Comparison of ENCODE assay signal across 8 cellular contexts in genomic region chr2:223944166-223944703, GRCh38. TPM values are rescaled to one million over a fixed set of nuclear protein-coding genes. Genes with fewer than 3 reads are reported as not detected.
DNase-seq lines count a peak whose midpoint lies in the region; ATAC-seq and TF ChIP-seq lines count a peak whose summit lies in the region.

No MANE protein-coding gene starts in this region.

- ATAC-seq in GM21825 (IDR thresholded peaks at IDR 0.05; ENCODE audit: unreplicated experiment) (peak; percentile 24), left lobe of liver (peak; percentile 70), GM18858 (IDR thresholded peaks at IDR 0.05; ENCODE audit: unreplicated experiment) (no peak)
- ATAC-seq in stimulated activated naive CD8-positive, alpha-beta T cell treated with anti-CD3 and anti-CD28 coated beads, Interleukin-15, Interleukin-2, amounts not matched to agents 100 U/mL and 50 U/mL, for 24 hours = no peak

- intact Hi-C loops in colonic mucosa (cut with DNase I) = no loop called here

- peaks cover 14 to 27% (median 20%) of the 10 kb centered on the region in 11 experiments for H3K9me3 ChIP-seq in BLaER1 treated with 17β-estradiol and CSF1 and Interleukin-3, amounts not matched to agents 10 nM and 100 nM (replicated peaks in 1 of 11)
- no peaks in the 10 kb centered on the region for H3K9me3 ChIP-seq in colonic mucosa

- no peaks in the 10 kb centered on the region for H3K27me3 ChIP-seq in BLaER1 treated with 17β-estradiol and CSF1 and Interleukin-3, amounts not matched to agents 10 nM and 100 nM
- no peaks in the 10 kb centered on the region for H3K27me3 ChIP-seq in colonic mucosa

- H4K20me1 ChIP-seq in BLaER1 treated with 17β-estradiol and CSF1 and Interleukin-3, amounts not matched to agents 10 nM and 100 nM = peaks cover 0 to 27% (median 16%) of the 10 kb centered on the region in 11 experiments; a peak in 15 of 22 replicates

- H3K36me3 ChIP-seq in BLaER1 treated with 17β-estradiol and CSF1 and Interleukin-3, amounts not matched to agents 10 nM and 100 nM = peaks cover 10 to 28% (median 13%) of the 10 kb centered on the region in 11 experiments; a peak in 17 of 22 replicates
- H3K36me3 ChIP-seq in colonic mucosa = no peaks in the 10 kb centered on the region

- H3K4me3 ChIP-seq in BLaER1 treated with 17β-estradiol and CSF1 and Interleukin-3, amounts not matched to agents 10 nM and 100 nM = peak overlapping the region; percentile 91 to 100 (median 98)
- peak overlapping the region; percentile 72 for H3K4me3 ChIP-seq in colonic mucosa

- DNase-seq in SW480 (ENCODE audit: low spot score) = peak; percentile 33
- DNase-seq in colonic mucosa = peak; percentile 60
- DNase-seq in left lobe of liver (ENCODE audit: low spot score) = peak; percentile 67
- DNase-seq in stimulated activated naive CD8-positive, alpha-beta T cell treated with anti-CD3 and anti-CD28 coated beads, Interleukin-15, Interleukin-2, amounts not matched to agents 100 U/mL and 50 U/mL, for 24 hours = peak; percentile 45
- DNase-seq in RKO (ENCODE audit: low spot score) = no peak

- H3K4me2 ChIP-seq in BLaER1 treated with 17β-estradiol and CSF1 and Interleukin-3, amounts not matched to agents 10 nM and 100 nM = peak overlapping the region; percentile 84 to 97 (median 91)

- peaks cover 16 to 42% (median 22%) of the 10 kb centered on the region in 10 experiments for H3K4me1 ChIP-seq in BLaER1 treated with 17β-estradiol and CSF1 and Interleukin-3, amounts not matched to agents 10 nM and 100 nM
- peaks cover 5% of the 10 kb centered on the region for H3K4me1 ChIP-seq in colonic mucosa

- TF ChIP-seq CTCF in colonic mucosa (IDR thresholded peaks at IDR 0.05) = no peak

- peak overlapping the region; percentile 88 to 99 (median 95) for H3K9ac ChIP-seq in BLaER1 treated with 17β-estradiol and CSF1 and Interleukin-3, amounts not matched to agents 10 nM and 100 nM
- peak overlapping the region; percentile 96 to 99 for H3K9ac ChIP-seq in colonic mucosa (ENCODE audit: low read depth in 2 of 2, low read length in 2 of 2)

- peak overlapping the region; percentile 84 to 96 (median 91) for H3K27ac ChIP-seq in BLaER1 treated with 17β-estradiol and CSF1 and Interleukin-3, amounts not matched to agents 10 nM and 100 nM
- H3K27ac ChIP-seq in colonic mucosa = peak overlapping the region; percentile 79

RNA-seq across cellular contexts. Expression of gene WDFY1, which starts 0.9 kb away (rescaled TPM):
- 10 to 100 TPM; 50.0 to 63.5 TPM for total RNA-seq in colonic mucosa
- total RNA-seq in left lobe of liver = 16.4 TPM

RNA-seq across cellular contexts. Expression of gene MRPL44, which starts 13.0 kb away (rescaled TPM):
- total RNA-seq in colonic mucosa (10 to 100 TPM; 40.8 to 49.4 TPM), left lobe of liver (22.0 TPM)

Comparison
In these comparisons a context has a peak if more than half of its experiments do, and no peak if none do; other contexts are left out.
1. ATAC-seq: peak in GM21825 (single experiment) and left lobe of liver (single experiment); none in stimulated activated naive CD8-positive, alpha-beta T cell treated with anti-CD3 and anti-CD28 coated beads, Interleukin-15, Interleukin-2, amounts not matched to agents 100 U/mL and 50 U/mL, for 24 hours (single experiment) and GM18858 (single experiment).